Comparison of ENCODE assay signal across 12 cellular contexts in genomic region chr4:80540785-80541469, GRCh38.
DNase-seq lines count a peak whose midpoint lies in the region; ATAC-seq and TF ChIP-seq lines count a peak whose summit lies in the region.
"Had no signal": no experiment of that assay in that cellular context is flagged by ENCODE, and none has a peak within 500 bp of the region (broad histone marks: within the 10 kb centered on the region; RNA-seq: fewer than 3 reads in every experiment).

No MANE protein-coding gene starts in this region.

- DNase-seq in CD4-positive, CD25-positive, alpha-beta regulatory T cell: peak in 2 of 3 donors; percentile 38 to 54
- DNase-seq in T-cell (no peak), DMS79 treated with DMSO at 0.1 percent for 48 hours (lab: John Stamatoyannopoulos, UW) (no peak), upper lobe of right lung (no peak), NCI-H526 (lab: John Stamatoyannopoulos, UW) (no peak)
- DNase-seq in stimulated activated CD4-positive, alpha-beta T cell treated with anti-CD3 and anti-CD28 coated beads, Interleukin-2, amount 100 ng/mL, for 48 hours: no peak
- DNase-seq: anterior cingulate cortex, right lobe of liver, substantia nigra had no signal

- H3K9me3 Mint-ChIP-seq in CD4-positive, CD25-positive, alpha-beta regulatory T cell: peaks cover 0 to 7% (median 2%) of the 10 kb centered on the region in 7 donors
- H3K9me3 Mint-ChIP-seq in T-cell: no peaks in the 10 kb centered on the region
- H3K9me3 Mint-ChIP-seq: IgD-negative memory B cell had no signal

- peaks cover 32% of the 10 kb centered on the region for H3K27me3 Mint-ChIP-seq in CD4-positive, CD25-positive, alpha-beta regulatory T cell
- H3K27me3 Mint-ChIP-seq in T-cell: peaks cover 7 to 9% of the 10 kb centered on the region in 2 donors

- CTCF ChIA-PET in T-cell (lab: Charles Lee): interaction anchor here in 1 of 2 donors (0.5 kb wide), 1 partner anchor 50 kb away, joined by 5 read pairs; no protein-coding TSS in a partner anchor

- H3K4me1 Mint-ChIP-seq in CD4-positive, CD25-positive, alpha-beta regulatory T cell: peaks cover 14 to 33% (median 22%) of the 10 kb centered on the region in 4 donors
- H3K4me1 Mint-ChIP-seq in T-cell: peaks cover 21 to 25% (median 22%) of the 10 kb centered on the region in 3 donors

- POLR2A ChIA-PET in T-cell (lab: Charles Lee): interaction anchor here in 1 of 2 donors (0.6 kb wide), 1 partner anchor 56 kb away, joined by 3 read pairs; no protein-coding TSS in a partner anchor

- intact Hi-C loops in upper lobe of right lung (cut with DNase I): no loop called here

- peak overlapping the region; percentile 49 for H3K4me3 ChIP-seq in CD4-positive, CD25-positive, alpha-beta regulatory T cell (ENCODE audit: low read depth, low read length)
- no peak overlapping the region for H3K4me3 ChIP-seq in upper lobe of right lung
- H3K4me3 ChIP-seq: right lobe of liver had no signal

- no peak for TF ChIP-seq CTCF in upper lobe of right lung (IDR thresholded peaks at IDR 0.05)

- peaks cover 8% of the 10 kb centered on the region for H3K27me3 ChIP-seq in CD4-positive, CD25-positive, alpha-beta regulatory T cell (ENCODE audit: control insufficient read depth, insufficient read depth, low read length)
- H3K27me3 ChIP-seq in upper lobe of right lung: no peaks in the 10 kb centered on the region
- H3K27me3 ChIP-seq: right lobe of liver had no signal

- peak; percentile 73 to 79 for ATAC-seq in CD4-positive, CD25-positive, alpha-beta regulatory T cell (ENCODE audit: low read depth in 2 of 2)
- peak; percentile 83 for ATAC-seq in GM19025 (IDR thresholded peaks at IDR 0.05; ENCODE audit: low read depth, unreplicated experiment)
- peak; percentile 96 for ATAC-seq in HG02884 (IDR thresholded peaks at IDR 0.05; ENCODE audit: unreplicated experiment)
- ATAC-seq in T-cell (replicated peaks in 1 of 4): peak; percentile 34 to 83 (median 72)
- ATAC-seq in upper lobe of right lung: no peak
- ATAC-seq: right lobe of liver had no signal

- peak overlapping the region; percentile 0 for H3K27ac ChIP-seq in CD4-positive, CD25-positive, alpha-beta regulatory T cell (ENCODE audit: insufficient read depth, low read length, poor library complexity, severe bottlenecking)
- H3K27ac ChIP-seq in upper lobe of right lung: no peak overlapping the region
- H3K27ac ChIP-seq: right lobe of liver had no signal

- no peak overlapping the region for H3K27ac Mint-ChIP-seq in CD4-positive, CD25-positive, alpha-beta regulatory T cell
- no peak overlapping the region for H3K27ac Mint-ChIP-seq in T-cell
- H3K27ac Mint-ChIP-seq: IgD-negative memory B cell had no signal

- H3K4me3 Mint-ChIP-seq in CD4-positive, CD25-positive, alpha-beta regulatory T cell: peak overlapping the region in 3 of 4 donors; percentile 5 to 69 (median 15)
- no peak overlapping the region for H3K4me3 Mint-ChIP-seq in T-cell
- H3K4me3 Mint-ChIP-seq: IgD-negative memory B cell had no signal

- H3K9me3 ChIP-seq in CD4-positive, CD25-positive, alpha-beta regulatory T cell (ENCODE audit: control insufficient read depth in 2 of 2, low read length in 2 of 2): no peaks in the 10 kb centered on the region
- no peaks in the 10 kb centered on the region for H3K9me3 ChIP-seq in upper lobe of right lung
- H3K9me3 ChIP-seq: right lobe of liver had no signal

- peaks cover 9% of the 10 kb centered on the region for H3K4me1 ChIP-seq in CD4-positive, CD25-positive, alpha-beta regulatory T cell (ENCODE audit: control insufficient read depth, insufficient read depth, low read length, poor library complexity, severe bottlenecking)
- H3K4me1 ChIP-seq in upper lobe of right lung: no peaks in the 10 kb centered on the region
- H3K4me1 ChIP-seq: right lobe of liver had no signal

- H3K36me3 Mint-ChIP-seq in CD4-positive, CD25-positive, alpha-beta regulatory T cell: no peaks in the 10 kb centered on the region
- H3K36me3 Mint-ChIP-seq in T-cell: no peaks in the 10 kb centered on the region
- H3K36me3 Mint-ChIP-seq: IgD-negative memory B cell had no signal

- no peaks in the 10 kb centered on the region for H3K36me3 ChIP-seq in CD4-positive, CD25-positive, alpha-beta regulatory T cell (ENCODE audit: control insufficient read depth, insufficient read depth, low read length)
- H3K36me3 ChIP-seq in upper lobe of right lung: no peaks in the 10 kb centered on the region
- H3K36me3 ChIP-seq: right lobe of liver had no signal

Comparison
In these comparisons a context has a peak if more than half of its experiments do, and no peak if none do; other contexts are left out.
1. DNase-seq: peak in CD4-positive, CD25-positive, alpha-beta regulatory T cell (2 of 3); none in T-cell (0 of 34), DMS79 treated with DMSO at 0.1 percent for 48 hours (single experiment), upper lobe of right lung (single experiment), stimulated activated CD4-positive, alpha-beta T cell treated with anti-CD3 and anti-CD28 coated beads, Interleukin-2, amount 100 ng/mL, for 48 hours (0 of 2) and NCI-H526 (0 of 2).
2. H3K4me3 Mint-ChIP-seq: peak in CD4-positive, CD25-positive, alpha-beta regulatory T cell (3 of 4); none in T-cell (0 of 3).